1 cellular context compared by ENCODE assay signal in genomic region chr2:74953796-74954499, GRCh38.
TF ChIP-seq lines count a peak whose summit lies in the region.

No MANE protein-coding gene starts in this region.

TF ChIP-seq in WTC11, 78 proteins besides CTCF, POLR2A, EP300 and RAD21 (continued from another document):
- TF ChIP-seq ZSCAN18 (CRISPR knock-in tag; IDR thresholded peaks at IDR 0.05) (no peak), ZNF671 (CRISPR knock-in tag; IDR thresholded peaks at IDR 0.05) (no peak), ZNF396 (CRISPR knock-in tag; IDR thresholded peaks at IDR 0.05; ENCODE audit: borderline replicate concordance) (no peak), TP53 (CRISPR knock-in tag; IDR thresholded peaks at IDR 0.05) (no peak), USF2 (CRISPR knock-in tag; IDR thresholded peaks at IDR 0.05) (no peak), TCF7 (CRISPR knock-in tag; IDR thresholded peaks at IDR 0.05; ENCODE audit: low read depth) (no peak), E2F5 (CRISPR knock-in tag; IDR thresholded peaks at IDR 0.05) (no peak), SOX15 (CRISPR knock-in tag; IDR thresholded peaks at IDR 0.05) (no peak), ZNF317 (CRISPR knock-in tag; IDR thresholded peaks at IDR 0.05; ENCODE audit: borderline replicate concordance, low read depth) (no peak), GRHL2 (CRISPR knock-in tag; IDR thresholded peaks at IDR 0.05; ENCODE audit: insufficient replicate concordance, severe bottlenecking) (no peak), HMGXB4 (CRISPR knock-in tag; IDR thresholded peaks at IDR 0.05) (no peak), USF1 (CRISPR knock-in tag; IDR thresholded peaks at IDR 0.05) (no peak), PRRX2 (CRISPR knock-in tag; IDR thresholded peaks at IDR 0.05) (no peak)
- TF ChIP-seq, protein P1, sequence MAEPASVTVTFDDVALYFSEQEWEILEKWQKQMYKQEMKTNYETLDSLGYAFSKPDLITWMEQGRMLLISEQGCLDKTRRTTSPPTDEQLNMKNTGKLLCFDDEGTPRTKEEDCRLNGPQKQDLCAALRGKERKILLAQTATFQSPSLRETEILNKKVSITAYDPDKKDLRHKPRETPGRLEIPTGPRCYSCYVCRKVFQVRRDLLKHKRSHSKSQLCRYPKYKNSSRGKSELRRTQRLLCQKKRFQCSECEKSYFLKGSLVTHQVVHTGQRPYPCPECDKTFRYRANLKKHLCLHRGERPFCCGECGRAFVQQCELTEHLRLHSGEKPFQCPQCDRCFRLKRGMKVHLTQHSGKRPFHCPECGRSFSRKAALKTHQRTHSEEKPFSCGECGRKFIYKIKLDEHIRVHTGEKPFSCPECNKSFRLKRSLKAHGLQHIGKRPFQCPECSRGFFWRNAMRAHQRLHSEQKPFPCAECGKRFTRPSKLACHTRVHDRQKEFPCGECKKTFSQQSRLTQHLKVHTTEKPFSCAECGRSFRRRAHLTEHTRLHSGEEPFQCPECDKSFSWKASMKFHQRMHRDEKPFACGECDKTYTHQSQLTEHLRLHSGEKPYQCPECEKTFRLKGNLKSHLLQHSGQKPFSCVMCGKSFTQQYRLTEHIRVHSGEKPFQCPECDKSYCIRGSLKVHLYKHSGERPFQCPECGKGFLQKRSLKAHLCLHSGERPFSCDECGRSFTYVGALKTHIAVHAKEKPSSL (CRISPR knock-in tag; conservative IDR thresholded peaks at IDR 0.05): no peak
- TF ChIP-seq, protein P2, sequence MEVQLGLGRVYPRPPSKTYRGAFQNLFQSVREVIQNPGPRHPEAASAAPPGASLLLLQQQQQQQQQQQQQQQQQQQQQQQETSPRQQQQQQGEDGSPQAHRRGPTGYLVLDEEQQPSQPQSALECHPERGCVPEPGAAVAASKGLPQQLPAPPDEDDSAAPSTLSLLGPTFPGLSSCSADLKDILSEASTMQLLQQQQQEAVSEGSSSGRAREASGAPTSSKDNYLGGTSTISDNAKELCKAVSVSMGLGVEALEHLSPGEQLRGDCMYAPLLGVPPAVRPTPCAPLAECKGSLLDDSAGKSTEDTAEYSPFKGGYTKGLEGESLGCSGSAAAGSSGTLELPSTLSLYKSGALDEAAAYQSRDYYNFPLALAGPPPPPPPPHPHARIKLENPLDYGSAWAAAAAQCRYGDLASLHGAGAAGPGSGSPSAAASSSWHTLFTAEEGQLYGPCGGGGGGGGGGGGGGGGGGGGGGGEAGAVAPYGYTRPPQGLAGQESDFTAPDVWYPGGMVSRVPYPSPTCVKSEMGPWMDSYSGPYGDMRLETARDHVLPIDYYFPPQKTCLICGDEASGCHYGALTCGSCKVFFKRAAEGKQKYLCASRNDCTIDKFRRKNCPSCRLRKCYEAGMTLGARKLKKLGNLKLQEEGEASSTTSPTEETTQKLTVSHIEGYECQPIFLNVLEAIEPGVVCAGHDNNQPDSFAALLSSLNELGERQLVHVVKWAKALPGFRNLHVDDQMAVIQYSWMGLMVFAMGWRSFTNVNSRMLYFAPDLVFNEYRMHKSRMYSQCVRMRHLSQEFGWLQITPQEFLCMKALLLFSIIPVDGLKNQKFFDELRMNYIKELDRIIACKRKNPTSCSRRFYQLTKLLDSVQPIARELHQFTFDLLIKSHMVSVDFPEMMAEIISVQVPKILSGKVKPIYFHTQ (CRISPR knock-in tag; IDR thresholded peaks at IDR 0.05): no peak
